20 cellular contexts compared by ENCODE assay signal in genomic region chr13:24199016-24199415, GRCh38. TPM values are rescaled to one million over a fixed set of nuclear protein-coding genes. Genes with fewer than 3 reads are reported as not detected.
DNase-seq lines count a peak whose midpoint lies in the region; ATAC-seq and TF ChIP-seq lines count a peak whose summit lies in the region.
"Had no signal": no experiment of that assay in that cellular context is flagged by ENCODE, and none has a peak within 500 bp of the region (broad histone marks: within the 10 kb centered on the region; RNA-seq: fewer than 3 reads in every experiment).

No MANE protein-coding gene starts in this region.

- H3K79me2 ChIP-seq in mesendoderm (ENCODE audit: control insufficient read depth, insufficient read depth, low read length): peaks cover 2% of the 10 kb centered on the region

- H3K4me1 ChIP-seq in body of pancreas (peaks cover 92% of the 10 kb centered on the region), mesendoderm (ENCODE audit: control insufficient read depth, low read depth, low read length) (peaks cover 2% of the 10 kb centered on the region), stomach smooth muscle (ENCODE audit: control insufficient read depth, insufficient read depth, low read length) (peaks cover 8% of the 10 kb centered on the region), testis (no peaks in the 10 kb centered on the region)

- no peak overlapping the region for H3K9ac ChIP-seq in mesendoderm (ENCODE audit: low read length)
- H3K9ac ChIP-seq in stomach smooth muscle (ENCODE audit: low read length in 2 of 2): no peak overlapping the region

- no peak overlapping the region for H3K4ac ChIP-seq in mesendoderm (ENCODE audit: low read depth, low read length)

- intact Hi-C loops in body of pancreas (cut with DNase I) (no loop called here), testis (cut with DNase I; ENCODE audit: low total_unique reads) (no loop called here)

- no peak for TF ChIP-seq POLR2A in body of pancreas (IDR thresholded peaks at IDR 0.05)
- no peak for TF ChIP-seq POLR2A in testis (IDR thresholded peaks at IDR 0.05)

- WGBS in body of pancreas, 2 donors: 81 to 82% methylated on average over 9 of the region's 9 CpGs
- no CpG with 5 or more reads among the region's 9 CpGs for WGBS in mesendoderm (ENCODE audit: extremely low coverage, insufficient coverage, low lambda C conversion rate)
- 94 to 97% methylated on average over 9 of the region's 9 CpGs for WGBS in testis, 2 donors

- no peak for ATAC-seq in body of pancreas
- ATAC-seq: A549, Panc1 had no signal

- no peak overlapping the region for H3K4me3 ChIP-seq in body of pancreas
- H3K4me3 ChIP-seq in mesendoderm (ENCODE audit: low read length): no peak overlapping the region
- no peak overlapping the region for H3K4me3 ChIP-seq in stomach smooth muscle (ENCODE audit: low read length in 2 of 2)
- no peak overlapping the region for H3K4me3 ChIP-seq in testis
- H3K4me3 ChIP-seq: A549 had no signal

- peaks cover 6% of the 10 kb centered on the region for H3K79me1 ChIP-seq in mesendoderm (ENCODE audit: low read length)

- no peak overlapping the region for H3K23ac ChIP-seq in mesendoderm (ENCODE audit: low read length)

- H2AK5ac ChIP-seq in mesendoderm (ENCODE audit: low read length): no peak overlapping the region

- peak overlapping the region in 3 of 4 donors; percentile 48 to 73 (median 55) for H3K27ac ChIP-seq in body of pancreas
- no peak overlapping the region for H3K27ac ChIP-seq in mesendoderm (ENCODE audit: low read depth, low read length)
- peak overlapping the region; percentile 0 for H3K27ac ChIP-seq in stomach smooth muscle (ENCODE audit: low read length)
- H3K27ac ChIP-seq in testis: no peak overlapping the region
- H3K27ac ChIP-seq: A549, HL-60 had no signal

- H3K36me3 ChIP-seq in body of pancreas (replicated peaks in 1 of 2; ENCODE audit: insufficient read depth in 1 of 2, low read depth in 2 of 2) (no peaks in the 10 kb centered on the region), mesendoderm (ENCODE audit: control insufficient read depth, insufficient read depth, low read length) (no peaks in the 10 kb centered on the region), stomach smooth muscle (ENCODE audit: control insufficient read depth in 2 of 2, insufficient read depth in 2 of 2, low read length in 2 of 2) (no peaks in the 10 kb centered on the region), testis (ENCODE audit: low read depth, missing control alignments) (no peaks in the 10 kb centered on the region)

- no peak overlapping the region for H2BK15ac ChIP-seq in mesendoderm (replicated peaks; ENCODE audit: low read depth)

- H3K9me3 ChIP-seq in body of pancreas: no peaks in the 10 kb centered on the region
- no peaks in the 10 kb centered on the region for H3K9me3 ChIP-seq in stomach smooth muscle (ENCODE audit: control insufficient read depth in 2 of 2, low read length in 2 of 2)
- H3K9me3 ChIP-seq in testis: no peaks in the 10 kb centered on the region
- H3K9me3 ChIP-seq: A549 had no signal

- H2BK5ac ChIP-seq in mesendoderm (ENCODE audit: low read length): no peak overlapping the region

- no peak overlapping the region for H3K4me2 ChIP-seq in mesendoderm (ENCODE audit: low read length)
- H3K4me2 ChIP-seq: A549 had no signal

- H2BK120ac ChIP-seq in mesendoderm (ENCODE audit: low read depth, low read length): no peak overlapping the region

- no peaks in the 10 kb centered on the region for H3K27me3 ChIP-seq in body of pancreas
- no peaks in the 10 kb centered on the region for H3K27me3 ChIP-seq in mesendoderm (ENCODE audit: insufficient read depth, low read length, poor library complexity)
- no peaks in the 10 kb centered on the region for H3K27me3 ChIP-seq in stomach smooth muscle (ENCODE audit: control insufficient read depth in 1 of 2, insufficient read depth in 2 of 2, low read length in 2 of 2)
- H3K27me3 ChIP-seq in testis: no peaks in the 10 kb centered on the region

- TF ChIP-seq CTCF in body of pancreas (IDR thresholded peaks at IDR 0.05): no peak
- no peak for TF ChIP-seq CTCF in GM10266 (IDR thresholded peaks at IDR 0.05; ENCODE audit: control insufficient read depth, insufficient read depth, low read depth, missing control alignments)
- TF ChIP-seq CTCF in testis (IDR thresholded peaks at IDR 0.05): no peak

- no peak overlapping the region for H4K5ac ChIP-seq in mesendoderm (ENCODE audit: low read length)

- DNase-seq in AG08396 (ENCODE audit: low spot score): peak; percentile 34
- no peak for DNase-seq in body of pancreas
- DNase-seq in mesendoderm: no peak
- DNase-seq in GM10266 (ENCODE audit: extremely low spot score): no peak
- DNase-seq in NCI-H187 treated with DMSO at 0.1 percent for 48 hours (lab: John Stamatoyannopoulos, UW): no peak
- DNase-seq in activated CD4-positive, CD25-positive, alpha-beta regulatory T cell (lab: John Stamatoyannopoulos, UW): no peak
- DNase-seq in testis: no peak
- DNase-seq: CD4-positive, alpha-beta T cell; DMS79; GOT3; HFFc6; KG1; NCI-H1092 treated with DMSO at 0.1 percent for 48 hours; NCI-H1694; NCI-H774; Right ventricle myocardium superior had no signal

- H3K56ac ChIP-seq in mesendoderm (ENCODE audit: low read length): no peak overlapping the region

- no peak overlapping the region for H4K8ac ChIP-seq in mesendoderm (ENCODE audit: low read depth, low read length)

- H3K18ac ChIP-seq in mesendoderm (ENCODE audit: low read length): peak overlapping the region; percentile 47

RNA-seq across cellular contexts. Expression of gene SPATA13, which starts 38.5 kb away (rescaled TPM):
- total RNA-seq in body of pancreas: 100 to 1,000 TPM in 1 of 2 donors, 10 to 100 TPM in 1; 83.3 to 359 TPM
- polyA plus RNA-seq in mesendoderm (2013, experiment 1 of 2): 16.1 TPM
- 14.9 TPM for polyA plus RNA-seq in mesendoderm (2013, experiment 2 of 2)
- total RNA-seq in testis: 10 to 100 TPM; 30.6 to 35.6 TPM
- 12.9 TPM for polyA plus RNA-seq in testis (ENCODE audit: insufficient read depth, low read depth, low replicate concordance)

Comparison
In these comparisons a context has a peak if more than half of its experiments do, and no peak if none do; other contexts are left out.
1. H3K27ac ChIP-seq: peak in body of pancreas (3 of 4) and stomach smooth muscle (single experiment); none in mesendoderm (single experiment) and testis (0 of 2).